Comparison of ENCODE assay signal across 20 cellular contexts in genomic region chr9:14007199-14007769, GRCh38.
"Had no signal": no experiment of that assay in that cellular context is flagged by ENCODE, and none has a peak within 500 bp of the region (broad histone marks: within the 10 kb centered on the region; RNA-seq: fewer than 3 reads in every experiment).

No MANE protein-coding gene starts in this region.

- H3K4me1 Mint-ChIP-seq: natural killer cell; stimulated activated naive CD8-positive, alpha-beta T cell treated with anti-CD3 and anti-CD28 coated beads, Interleukin-15, amount 100 ng/mL, for 72 hours had no signal

- H3K4me3 ChIP-seq: lower lobe of right lung, prostate gland, right atrium auricular region, smooth muscle cell, suprapubic skin, thyroid gland, vagina had no signal

- H3K27ac ChIP-seq: lower lobe of right lung, prostate gland, right atrium auricular region, suprapubic skin, thyroid gland, vagina had no signal

- ATAC-seq: effector memory CD8-positive, alpha-beta T cell; left ventricle myocardium superior; lower lobe of right lung; natural killer cell; sciatic nerve; stimulated activated naive CD8-positive, alpha-beta T cell treated with anti-CD3 and anti-CD28 coated beads, Interleukin-15, amount 100 ng/mL, for 72 hours had no signal

- H3K36me3 ChIP-seq: lower lobe of right lung, prostate gland, right atrium auricular region, suprapubic skin, thyroid gland, vagina had no signal

- H3K36me3 Mint-ChIP-seq: natural killer cell had no signal

- H3K4me3 Mint-ChIP-seq: effector memory CD8-positive, alpha-beta T cell; natural killer cell; stimulated activated naive CD8-positive, alpha-beta T cell treated with anti-CD3 and anti-CD28 coated beads, Interleukin-15, amount 100 ng/mL, for 72 hours had no signal

- H3K27me3 ChIP-seq: right atrium auricular region, suprapubic skin, thyroid gland, vagina had no signal

- DNase-seq: cortex of kidney; effector memory CD8-positive, alpha-beta T cell; kidney glomerular epithelial cell; left ventricle myocardium superior; lower lobe of right lung; natural killer cell; stimulated activated CD4-positive, alpha-beta T cell treated with anti-CD3 and anti-CD28 coated beads, Interleukin-12 subunit alpha, Interleukin-12 subunit beta, amount 100 ng/mL, for 4 hours; stimulated activated CD4-positive, alpha-beta T cell treated with anti-CD3 and anti-CD28 coated beads, Interleukin-1b, Interleukin-23, amount 100 ng/mL, for 48 hours; stimulated activated CD4-positive, alpha-beta T cell treated with anti-CD3 and anti-CD28 coated beads, Interleukin-4, amount 100 ng/mL, for 1 hour; stimulated activated CD8-positive, alpha-beta memory T cell treated with anti-CD3 and anti-CD28 coated beads, Interleukin-4, amount 100 ng/mL, for 48 hours; stimulated activated naive CD4-positive, alpha-beta T cell; stimulated activated naive CD8-positive, alpha-beta T cell treated with anti-CD3 and anti-CD28 coated beads, Interleukin-15, amount 100 ng/mL, for 72 hours; thyroid gland; trophoblast cell had no signal

- H3K9me3 ChIP-seq: lower lobe of right lung, prostate gland, right atrium auricular region, suprapubic skin, thyroid gland, vagina had no signal

- H3K27me3 Mint-ChIP-seq: effector memory CD8-positive, alpha-beta T cell; stimulated activated naive CD8-positive, alpha-beta T cell treated with anti-CD3 and anti-CD28 coated beads, Interleukin-15, amount 100 ng/mL, for 72 hours had no signal

- H3K27ac Mint-ChIP-seq: effector memory CD8-positive, alpha-beta T cell; natural killer cell; stimulated activated naive CD8-positive, alpha-beta T cell treated with anti-CD3 and anti-CD28 coated beads, Interleukin-15, amount 100 ng/mL, for 72 hours had no signal

- H3K4me1 ChIP-seq: lower lobe of right lung, prostate gland, thyroid gland, vagina had no signal

- H3K4me2 ChIP-seq: smooth muscle cell had no signal
